ENCODE assay signal across 11 cellular contexts in genomic region chr10:75231672-75232581, GRCh38. TPM values are rescaled to one million over a fixed set of nuclear protein-coding genes. Genes with fewer than 3 reads are reported as not detected.
DNase-seq lines count a peak whose midpoint lies in the region; ATAC-seq and TF ChIP-seq lines count a peak whose summit lies in the region.
"Had no signal": no experiment of that assay in that cellular context is flagged by ENCODE, and none has a peak within 500 bp of the region (broad histone marks: within the 10 kb centered on the region; RNA-seq: fewer than 3 reads in every experiment).

No MANE protein-coding gene starts in this region.

- DNase-seq in CD14-positive monocyte (ENCODE audit: low spot score) (no peak), G401 (ENCODE audit: low spot score) (peak; percentile 21), memory B cell (ENCODE audit: low spot score in 2 of 2) (no peak), NCI-H2196 (lab: John Stamatoyannopoulos, UW; ENCODE audit: unreplicated experiment) (no peak), cerebellar nuclear complex (lab: John Stamatoyannopoulos, UW) (no peak)
- no peak for DNase-seq in activated CD8-positive, alpha-beta T cell treated with anti-CD3 and anti-CD28 coated beads for 36 hours
- DNase-seq: brain microvascular endothelial cell; HCEC 1CT; NCI-H187; stimulated activated CD4-positive, alpha-beta T cell treated with anti-CD3 and anti-CD28 coated beads, Interleukin-4, amount 100 ng/mL, for 24 hours had no signal

- H3K9me3 Mint-ChIP-seq in CD14-positive monocyte (no peaks in the 10 kb centered on the region), memory B cell (no peaks in the 10 kb centered on the region)
- no peaks in the 10 kb centered on the region for H3K9me3 Mint-ChIP-seq in activated CD8-positive, alpha-beta T cell treated with anti-CD3 and anti-CD28 coated beads for 36 hours

- CTCF ChIA-PET in activated CD8-positive, alpha-beta T cell treated with anti-CD3 and anti-CD28 coated beads for 36 hours (lab: Charles Lee): interaction anchor here (0.6 to 9.1 kb wide), 5 partner anchors 11 to 120 kb away, joined by 4 to 118 read pairs (median 10); partner anchors contain the start of genes SAMD8 and VDAC2

- ATAC-seq in activated CD8-positive, alpha-beta T cell treated with anti-CD3 and anti-CD28 coated beads for 36 hours: no peak
- ATAC-seq in memory B cell (ENCODE audit: low read depth) (no peak), HG03469 (IDR thresholded peaks at IDR 0.05; ENCODE audit: unreplicated experiment) (no peak)

- H3K4me1 Mint-ChIP-seq in CD14-positive monocyte: peaks cover 16% of the 10 kb centered on the region
- peaks cover 40% of the 10 kb centered on the region for H3K4me1 Mint-ChIP-seq in activated CD8-positive, alpha-beta T cell treated with anti-CD3 and anti-CD28 coated beads for 36 hours (ENCODE audit: low read depth)
- peaks cover 6% of the 10 kb centered on the region for H3K4me1 Mint-ChIP-seq in memory B cell

- H3K4me3 Mint-ChIP-seq in CD14-positive monocyte (no peak overlapping the region), memory B cell (no peak overlapping the region)
- H3K4me3 Mint-ChIP-seq in activated CD8-positive, alpha-beta T cell treated with anti-CD3 and anti-CD28 coated beads for 36 hours: no peak overlapping the region

- POLR2A ChIA-PET in activated CD8-positive, alpha-beta T cell treated with anti-CD3 and anti-CD28 coated beads for 36 hours (lab: Charles Lee): interaction anchor here (0.5 to 11.3 kb wide), 7 partner anchors 8 to 123 kb away, joined by 3 to 106 read pairs (median 4); partner anchors contain the start of gene VDAC2

- H3K36me3 Mint-ChIP-seq in CD14-positive monocyte (peaks cover 44 to 55% of the 10 kb centered on the region in 2 donors), memory B cell (peaks cover 13% of the 10 kb centered on the region)
- H3K36me3 Mint-ChIP-seq in activated CD8-positive, alpha-beta T cell treated with anti-CD3 and anti-CD28 coated beads for 36 hours (ENCODE audit: low read depth): peaks cover 40% of the 10 kb centered on the region

- H3K27me3 Mint-ChIP-seq in CD14-positive monocyte (ENCODE audit: low read depth in 3 of 3) (no peaks in the 10 kb centered on the region), memory B cell (no peaks in the 10 kb centered on the region)
- H3K27me3 Mint-ChIP-seq in activated CD8-positive, alpha-beta T cell treated with anti-CD3 and anti-CD28 coated beads for 36 hours: no peaks in the 10 kb centered on the region

- TF ChIP-seq CTCF in CD14-positive monocyte (IDR thresholded peaks at IDR 0.05): no peak
- TF ChIP-seq CTCF in activated CD8-positive, alpha-beta T cell treated with anti-CD3 and anti-CD28 coated beads for 36 hours (IDR thresholded peaks at IDR 0.05): no peak

- in situ Hi-C loops in G401 (cut with HindIII; ENCODE audit: low sequenced_read_pairs): no loop called here

- intact Hi-C loops in CD14-positive monocyte (cut with micrococcal nuclease): loop anchor here (2.0 to 10.0 kb wide), 5 partner anchors 43 to 407 kb away; partner anchors contain the start of genes SAMD8 (in 2 of the 2) and KAT6B (in 1 of the 2)
- intact Hi-C loops in activated CD8-positive, alpha-beta T cell treated with anti-CD3 and anti-CD28 coated beads for 36 hours (cut with micrococcal nuclease): loop anchor here (5.0 kb wide), 1 partner anchor 120 kb away; the partner anchor contains the start of gene SAMD8

- H3K27ac Mint-ChIP-seq in CD14-positive monocyte (peak overlapping the region in 6 of 7 donors; percentile 10 to 88 (median 56)), memory B cell (peak overlapping the region; percentile 48)
- peak overlapping the region; percentile 93 for H3K27ac Mint-ChIP-seq in activated CD8-positive, alpha-beta T cell treated with anti-CD3 and anti-CD28 coated beads for 36 hours

RNA-seq across cellular contexts. Expression of gene COMTD1, which starts 3.8 kb away (rescaled TPM):
- 10 to 100 TPM; 16.1 to 16.5 TPM for polyA plus RNA-seq in CD14-positive monocyte
- total RNA-seq in G401 (2014; rRNA removed; shearing (Covaris generic)): 33.8 and 49.2 TPM in 2 replicates
- 10 to 100 TPM; 54.5 to 58.1 TPM for total RNA-seq in activated CD8-positive, alpha-beta T cell treated with anti-CD3 and anti-CD28 coated beads for 36 hours

RNA-seq across cellular contexts. Expression of gene VDAC2, which starts 21.3 kb away (rescaled TPM):
- 100 to 1,000 TPM; 139 to 154 TPM for polyA plus RNA-seq in CD14-positive monocyte
- 181 and 192 TPM in 2 replicates for total RNA-seq in G401 (2014; rRNA removed; shearing (Covaris generic))
- total RNA-seq in activated CD8-positive, alpha-beta T cell treated with anti-CD3 and anti-CD28 coated beads for 36 hours: 100 to 1,000 TPM; 253 to 263 TPM
